ENCODE assay signal across 1 cellular context in genomic region chr5:69048233-69048632, GRCh38.
TF ChIP-seq lines count a peak whose summit lies in the region.

No MANE protein-coding gene starts in this region.

TF ChIP-seq in K562, 482 proteins besides CTCF, POLR2A, EP300 and RAD21 (continued from another document):
- TF ChIP-seq, protein P1, sequence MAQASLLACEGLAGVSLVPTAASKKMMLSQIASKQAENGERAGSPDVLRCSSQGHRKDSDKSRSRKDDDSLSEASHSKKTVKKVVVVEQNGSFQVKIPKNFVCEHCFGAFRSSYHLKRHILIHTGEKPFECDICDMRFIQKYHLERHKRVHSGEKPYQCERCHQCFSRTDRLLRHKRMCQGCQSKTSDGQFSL (CRISPR knock-in tag; IDR thresholded peaks at IDR 0.05) = no peak
- TF ChIP-seq, protein P1 (tag; IDR thresholded peaks at IDR 0.05) = no peak
- TF ChIP-seq PBX2 (CRISPR knock-in tag; IDR thresholded peaks at IDR 0.05; ENCODE audit: low read depth) (no peak), PBX2 (tag; conservative IDR thresholded peaks at IDR 0.05; ENCODE audit: low read depth) (no peak), ZBTB7A (IDR thresholded peaks at IDR 0.05; ENCODE audit: borderline replicate concordance, control insufficient read depth, low read depth, low read length) (no peak), ZBTB17 (CRISPR knock-in tag; IDR thresholded peaks at IDR 0.05) (no peak), CC2D1A (IDR thresholded peaks at IDR 0.05) (no peak), ZSCAN32 (CRISPR knock-in tag; IDR thresholded peaks at IDR 0.05) (no peak), SRSF9 (IDR thresholded peaks at IDR 0.05; ENCODE audit: borderline replicate concordance, low read depth, low read length) (no peak), NELFE (IDR thresholded peaks at IDR 0.05; ENCODE audit: insufficient read depth, insufficient read length) (no peak), ZBTB34 (CRISPR knock-in tag; IDR thresholded peaks at IDR 0.05) (no peak), IRF2 (CRISPR knock-in tag; IDR thresholded peaks at IDR 0.05) (no peak)
